ENCODE assay signal across 33 cellular contexts in genomic region chr4:115668396-115668795, GRCh38.
DNase-seq lines count a peak whose midpoint lies in the region; TF ChIP-seq lines count a peak whose summit lies in the region.
"Had no signal": no experiment of that assay in that cellular context is flagged by ENCODE, and none has a peak within 500 bp of the region (broad histone marks: within the 10 kb centered on the region; RNA-seq: fewer than 3 reads in every experiment).

No MANE protein-coding gene starts in this region.

- H3K36me3 ChIP-seq in A673 (ENCODE audit: insufficient read depth, low read length, poor library complexity, severe bottlenecking) (no peaks in the 10 kb centered on the region), SK-N-MC (ENCODE audit: insufficient read depth, low read length) (no peaks in the 10 kb centered on the region), Karpas-422 (ENCODE audit: insufficient read depth, low read length) (no peaks in the 10 kb centered on the region)
- H3K36me3 ChIP-seq: BE2C; BLaER1; BLaER1 treated with 17β-estradiol and CSF1 and Interleukin-3, amounts not matched to agents 10 nM and 100 nM had no signal

- H3K36me3 Mint-ChIP-seq in type B pancreatic cell, result no peaks in the 10 kb centered on the region
- H3K36me3 Mint-ChIP-seq: CD14-positive monocyte; CD4-positive, alpha-beta memory T cell; CD4-positive, CD25-positive, alpha-beta regulatory T cell; CD8-positive, alpha-beta memory T cell; CD8-positive, alpha-beta T cell had no signal

- peaks cover 23% of the 10 kb centered on the region for H3K4me1 Mint-ChIP-seq in type B pancreatic cell (ENCODE audit: unreplicated experiment)
- H3K4me1 Mint-ChIP-seq: B cell; CD14-positive monocyte; CD4-positive, alpha-beta memory T cell; CD4-positive, CD25-positive, alpha-beta regulatory T cell; CD8-positive, alpha-beta memory T cell had no signal

- POLR2A ChIA-PET in A673 (lab: Charles Lee; ENCODE audit: low non-redundant PET), result no interaction called here

- H4K20me1 ChIP-seq in Karpas-422 (ENCODE audit: insufficient read depth, low read depth, low read length), result no peaks in the 10 kb centered on the region
- H4K20me1 ChIP-seq: BLaER1; BLaER1 treated with 17β-estradiol and CSF1 and Interleukin-3, amounts not matched to agents 10 nM and 100 nM had no signal

- CTCF ChIA-PET in A673 (lab: Charles Lee), result no interaction called here

- no peak overlapping the region for H3K4me3 ChIP-seq in A673 (ENCODE audit: low read depth, low read length, poor library complexity, severe bottlenecking)
- H3K4me3 ChIP-seq in SK-N-MC, result no peak overlapping the region
- no peak overlapping the region for H3K4me3 ChIP-seq in Karpas-422 (ENCODE audit: low read length)
- H3K4me3 ChIP-seq: A549; BLaER1; BLaER1 treated with 17β-estradiol and CSF1 and Interleukin-3, amounts not matched to agents 10 nM and 100 nM had no signal

- H3K27ac ChIP-seq in A673 (ENCODE audit: low read depth, low read length, poor library complexity, severe bottlenecking) (peak overlapping the region; percentile 47), SK-N-MC (no peak overlapping the region), Karpas-422 (ENCODE audit: low read length) (no peak overlapping the region)
- H3K27ac ChIP-seq: 22Rv1; A549; BLaER1; BLaER1 treated with 17β-estradiol and CSF1 and Interleukin-3, amounts not matched to agents 10 nM and 100 nM; C4-2B had no signal

- DNase-seq in A673 (ENCODE audit: low spot score) (peak; percentile 95), SK-N-MC (ENCODE audit: low read depth, low spot score) (peak; percentile 86), left kidney (ENCODE audit: low read depth, low spot score) (peak; percentile 15), Karpas-422 (no peak), GM13976 (ENCODE audit: low spot score) (no peak), type B pancreatic cell (ENCODE audit: extremely low spot score, unreplicated experiment) (no peak)
- DNase-seq: 8988T; ACHN; AML-193; BE2C; C1 segment of cervical spinal cord; Caco-2; Calu3; CD4-positive, alpha-beta memory T cell; CD4-positive, alpha-beta T cell; CD4-positive, CD25-positive, alpha-beta regulatory T cell; CD8-positive, alpha-beta memory T cell; CD8-positive, alpha-beta T cell; COR-L47; DMS 273 treated with DMSO at 0.1 percent for 48 hours; DMS153; DMS53; DMS79; DMS79 treated with DMSO at 0.1 percent for 48 hours; DND-41; EL had no signal

- TF ChIP-seq CTCF in A673 (conservative IDR thresholded peaks at IDR 0.05; ENCODE audit: low read depth, low read length) (no peak), GM13976 (IDR thresholded peaks at IDR 0.05; ENCODE audit: borderline replicate concordance, control extremely low read depth, extremely low read depth, insufficient read depth, missing control alignments) (no peak), type B pancreatic cell (conservative IDR thresholded peaks at IDR 0.05) (no peak)

- intact Hi-C loops in A673 (cut with micrococcal nuclease; ENCODE audit: unreplicated experiment), result no loop called here

- H2AFZ ChIP-seq in Karpas-422 (ENCODE audit: low read length), result no peak overlapping the region

- no peaks in the 10 kb centered on the region for H3K27me3 ChIP-seq in A673 (replicated peaks; ENCODE audit: insufficient read depth, low read depth, low read length, poor library complexity)
- H3K27me3 ChIP-seq in Karpas-422 (ENCODE audit: low read length), result no peaks in the 10 kb centered on the region
- H3K27me3 ChIP-seq: BE2C; BLaER1; BLaER1 treated with 17β-estradiol and CSF1 and Interleukin-3, amounts not matched to agents 10 nM and 100 nM had no signal

- H3K9me3 Mint-ChIP-seq in type B pancreatic cell, result no peaks in the 10 kb centered on the region
- H3K9me3 Mint-ChIP-seq: CD4-positive, alpha-beta T cell had no signal

- H3K9me3 ChIP-seq in A673 (ENCODE audit: low read depth, low read length, poor library complexity, severe bottlenecking) (no peaks in the 10 kb centered on the region), SK-N-MC (ENCODE audit: low read depth, low read length) (no peaks in the 10 kb centered on the region), Karpas-422 (ENCODE audit: low read length) (no peaks in the 10 kb centered on the region)
- H3K9me3 ChIP-seq: A549; BE2C; BLaER1; BLaER1 treated with 17β-estradiol and CSF1 and Interleukin-3, amounts not matched to agents 10 nM and 100 nM; Caco-2 had no signal

- H3K4me1 ChIP-seq in A673 (ENCODE audit: insufficient read depth, low read length, poor library complexity, severe bottlenecking) (peaks cover 45% of the 10 kb centered on the region), Karpas-422 (ENCODE audit: low read length) (no peaks in the 10 kb centered on the region)
- H3K4me1 ChIP-seq: A549; BE2C; BLaER1; BLaER1 treated with 17β-estradiol and CSF1 and Interleukin-3, amounts not matched to agents 10 nM and 100 nM; Caco-2 had no signal

- no peak overlapping the region for H3K4me3 Mint-ChIP-seq in type B pancreatic cell
- H3K4me3 Mint-ChIP-seq: B cell; CD14-positive monocyte; CD4-positive, alpha-beta memory T cell; CD4-positive, alpha-beta T cell; CD4-positive, CD25-positive, alpha-beta regulatory T cell; CD8-positive, alpha-beta memory T cell; CD8-positive, alpha-beta T cell had no signal

- no TSS peak for BruUV-seq in A673 (replicated peaks; lab: Mats Ljungman, UMichigan)

- no peaks in the 10 kb centered on the region for H3K79me2 ChIP-seq in Karpas-422 (ENCODE audit: low read length)

- in situ Hi-C loops in GM13976 (cut with MboI; ENCODE audit: low sequenced_read_pairs, unreplicated experiment), result no loop called here

- H3K9ac ChIP-seq in SK-N-MC (ENCODE audit: insufficient read length), result no peak overlapping the region
- H3K9ac ChIP-seq in Karpas-422 (ENCODE audit: low read length), result no peak overlapping the region
- H3K9ac ChIP-seq: BLaER1; BLaER1 treated with 17β-estradiol and CSF1 and Interleukin-3, amounts not matched to agents 10 nM and 100 nM had no signal

- H3K27ac Mint-ChIP-seq in type B pancreatic cell, result no peak overlapping the region
- H3K27ac Mint-ChIP-seq: B cell; CD14-positive monocyte; CD4-positive, alpha-beta memory T cell; CD4-positive, alpha-beta T cell; CD4-positive, CD25-positive, alpha-beta regulatory T cell; CD8-positive, alpha-beta memory T cell; CD8-positive, alpha-beta T cell had no signal

- H3K27me3 Mint-ChIP-seq in type B pancreatic cell, result peaks cover 17% of the 10 kb centered on the region
- H3K27me3 Mint-ChIP-seq: B cell; CD4-positive, alpha-beta memory T cell; CD4-positive, alpha-beta T cell; CD4-positive, CD25-positive, alpha-beta regulatory T cell; CD8-positive, alpha-beta memory T cell had no signal

- H3K9me2 ChIP-seq in Karpas-422 (replicated peaks; ENCODE audit: insufficient read depth, low read length), result no peaks in the 10 kb centered on the region

- no peak overlapping the region for H3K4me2 ChIP-seq in Karpas-422 (ENCODE audit: low read depth, low read length, poor library complexity, severe bottlenecking)
- H3K4me2 ChIP-seq: A549; BLaER1; BLaER1 treated with 17β-estradiol and CSF1 and Interleukin-3, amounts not matched to agents 10 nM and 100 nM had no signal

Comparison
In these comparisons a context has a peak if more than half of its experiments do, and no peak if none do; other contexts are left out.
1. DNase-seq: peak in A673 (single experiment), SK-N-MC (single experiment) and left kidney (single experiment); none in Karpas-422 (single experiment), GM13976 (single experiment) and type B pancreatic cell (single experiment).